ENCODE assay signal across 8 cellular contexts in the genomic region with DNA sequence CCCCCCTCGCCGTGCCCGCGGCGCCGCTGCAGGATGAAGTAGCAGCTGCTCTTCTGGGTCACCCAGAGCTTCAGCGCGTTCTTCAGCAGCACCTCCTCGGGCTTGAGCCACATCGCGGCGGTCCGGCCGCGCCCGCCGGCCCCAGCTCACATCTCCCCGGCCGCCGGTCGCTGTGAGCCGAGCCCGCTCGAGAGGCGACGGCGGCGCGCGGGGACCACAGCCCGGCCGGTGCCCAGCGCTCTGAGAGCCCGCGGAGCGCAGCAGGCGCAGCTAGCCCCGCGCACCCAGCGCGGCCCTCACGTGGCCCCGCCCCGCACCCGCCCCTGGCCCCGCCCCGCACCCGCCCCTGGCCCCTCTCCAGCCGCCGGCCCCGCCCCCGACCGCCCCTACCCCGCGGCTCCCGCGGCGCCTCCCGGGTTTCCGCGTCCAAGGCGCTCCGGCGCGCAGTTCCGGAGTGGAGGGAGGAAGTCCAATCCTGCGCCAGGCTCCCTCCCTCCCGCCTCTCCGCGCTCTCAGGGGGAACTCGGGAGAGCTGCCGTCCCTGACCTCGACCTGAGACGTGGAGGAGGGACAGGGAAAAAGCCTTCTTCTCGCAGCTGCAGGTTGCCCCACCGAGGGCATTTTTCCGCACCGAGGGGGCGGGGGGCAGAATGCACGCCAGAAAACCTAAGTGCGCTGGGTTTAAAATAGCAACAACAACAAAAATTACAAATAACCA. TPM values are rescaled to one million over a fixed set of nuclear protein-coding genes. Genes with fewer than 3 reads are reported as not detected.
DNase-seq lines count a peak whose midpoint lies in the region; ATAC-seq and TF ChIP-seq lines count a peak whose summit lies in the region.

A gene (minus strand): TSS at position 242 of the 718 bp plus-strand sequence. CDS start 129 bp downstream, at position 113.

- H3K27me3 ChIP-seq in HAP-1 (ENCODE audit: low read depth) (no peaks in the 10 kb centered on the region), upper lobe of right lung (no peaks in the 10 kb centered on the region)

- H3K27ac ChIP-seq in upper lobe of right lung = peak within 1 kb of the TSS; percentile 81

- peaks cover 74% of the 10 kb centered on the region for H3K27me3 Mint-ChIP-seq in T-helper 1 cell treated with Interleukin-12 subunit alpha and Interleukin-12 subunit beta and Interleukin-4 antibody, amounts not matched to agents 30 μg/mL and 1 μg/mL, for 36 hours (ENCODE audit: low read depth)
- peaks cover 17% of the 10 kb centered on the region for H3K27me3 Mint-ChIP-seq in progenitor cell of endocrine pancreas

- H3K27ac Mint-ChIP-seq in T-helper 1 cell treated with Interleukin-12 subunit alpha and Interleukin-12 subunit beta and Interleukin-4 antibody, amounts not matched to agents 30 μg/mL and 1 μg/mL, for 36 hours = no peak within 1 kb of the TSS
- peak within 1 kb of the TSS; percentile 38 for H3K27ac Mint-ChIP-seq in progenitor cell of endocrine pancreas

- no peaks in the 10 kb centered on the region for H3K36me3 ChIP-seq in HAP-1 (replicated peaks)
- no peaks in the 10 kb centered on the region for H3K36me3 ChIP-seq in upper lobe of right lung

- DNase-seq in G401 (ENCODE audit: low spot score) = peak; percentile 51
- peak; percentile 81 to 93 for DNase-seq in HAP-1 (ENCODE audit: low spot score in 2 of 2)
- peak; percentile 44 for DNase-seq in MV-4-11 (lab: John Stamatoyannopoulos, UW)
- DNase-seq in anterior cingulate cortex (lab: John Stamatoyannopoulos, UW) = peak in 56 of 58 donors; percentile 23 to 85 (median 72)
- peak; percentile 94 for DNase-seq in left ventricle myocardium superior
- peak; percentile 89 for DNase-seq in progenitor cell of endocrine pancreas (ENCODE audit: low spot score, unreplicated experiment)
- peak; percentile 95 for DNase-seq in upper lobe of right lung

- H3K9me3 Mint-ChIP-seq in T-helper 1 cell treated with Interleukin-12 subunit alpha and Interleukin-12 subunit beta and Interleukin-4 antibody, amounts not matched to agents 30 μg/mL and 1 μg/mL, for 36 hours = no peaks in the 10 kb centered on the region
- no peaks in the 10 kb centered on the region for H3K9me3 Mint-ChIP-seq in progenitor cell of endocrine pancreas (ENCODE audit: low read depth)

- H3K4me1 ChIP-seq in HAP-1 = peaks cover 25% of the 10 kb centered on the region
- H3K4me1 ChIP-seq in upper lobe of right lung = peaks cover 19% of the 10 kb centered on the region

- TF ChIP-seq CTCF in progenitor cell of endocrine pancreas (IDR thresholded peaks at IDR 0.05; ENCODE audit: unreplicated experiment) (no peak), upper lobe of right lung (IDR thresholded peaks at IDR 0.05) (no peak)

- no peaks in the 10 kb centered on the region for H3K36me3 Mint-ChIP-seq in T-helper 1 cell treated with Interleukin-12 subunit alpha and Interleukin-12 subunit beta and Interleukin-4 antibody, amounts not matched to agents 30 μg/mL and 1 μg/mL, for 36 hours (ENCODE audit: low read depth)
- H3K36me3 Mint-ChIP-seq in progenitor cell of endocrine pancreas (ENCODE audit: insufficient read depth) = no peaks in the 10 kb centered on the region

- ATAC-seq in left ventricle myocardium superior (peak; percentile 85), upper lobe of right lung (peak; percentile 91)

- in situ Hi-C loops in G401 (cut with HindIII; ENCODE audit: low sequenced_read_pairs) = no loop called here
- in situ Hi-C loops in HAP-1 (cut with MboI; ENCODE audit: low sequenced_read_pairs) = no loop called here

- intact Hi-C loops in left ventricle myocardium superior (cut with micrococcal nuclease) = loop anchor here (5.0 kb wide), 1 partner anchor 139 kb away; no protein-coding TSS in a partner anchor
- intact Hi-C loops in upper lobe of right lung (cut with DNase I) = loop anchor here (5.0 kb wide), 1 partner anchor 139 kb away; no protein-coding TSS in a partner anchor

- peaks cover 12% of the 10 kb centered on the region for H3K4me1 Mint-ChIP-seq in T-helper 1 cell treated with Interleukin-12 subunit alpha and Interleukin-12 subunit beta and Interleukin-4 antibody, amounts not matched to agents 30 μg/mL and 1 μg/mL, for 36 hours (ENCODE audit: low read depth)
- H3K4me1 Mint-ChIP-seq in progenitor cell of endocrine pancreas (ENCODE audit: low read depth) = peaks cover 37% of the 10 kb centered on the region

- no peaks in the 10 kb centered on the region for H3K9me3 ChIP-seq in HAP-1
- H3K9me3 ChIP-seq in upper lobe of right lung = no peaks in the 10 kb centered on the region

- H3K4me3 ChIP-seq in HAP-1 = peak within 1 kb of the TSS; percentile 58
- H3K4me3 ChIP-seq in upper lobe of right lung = peak within 1 kb of the TSS; percentile 72

- H3K4me3 Mint-ChIP-seq in T-helper 1 cell treated with Interleukin-12 subunit alpha and Interleukin-12 subunit beta and Interleukin-4 antibody, amounts not matched to agents 30 μg/mL and 1 μg/mL, for 36 hours = peak within 1 kb of the TSS; percentile 79
- H3K4me3 Mint-ChIP-seq in progenitor cell of endocrine pancreas (ENCODE audit: low read depth) = peak within 1 kb of the TSS; percentile 76

RNA-seq across cellular contexts. Expression of the gene that starts here (rescaled TPM):
- total RNA-seq in G401 (2014; rRNA removed; shearing (Covaris generic)) = 2.3 and 5.8 TPM in 2 replicates
- total RNA-seq in left ventricle myocardium superior = 47.8 TPM
- total RNA-seq in progenitor cell of endocrine pancreas = 32.6 and 34.8 TPM in 2 replicates
- total RNA-seq in upper lobe of right lung = 19.9 TPM

Comparison
In these comparisons a context has a peak if more than half of its experiments do, and no peak if none do; other contexts are left out.
1. Peak in every context shown above with its lines: DNase-seq, ATAC-seq, H3K4me3 ChIP-seq and H3K27ac ChIP-seq.
2. DNase-seq: peak in every context shown above with its lines; median percentile 95 in upper lobe of right lung; 94 in left ventricle myocardium superior; 89 in progenitor cell of endocrine pancreas; 87 in HAP-1; 72 in anterior cingulate cortex; 51 in G401; 44 in MV-4-11.